In genomic region chr6:159086033-159086618, GRCh38 we compare ENCODE assay signal across 30 cellular contexts. TPM values are rescaled to one million over a fixed set of nuclear protein-coding genes. Genes with fewer than 3 reads are reported as not detected.
DNase-seq lines count a peak whose midpoint lies in the region; ATAC-seq and TF ChIP-seq lines count a peak whose summit lies in the region.
"Had no signal": no experiment of that assay in that cellular context is flagged by ENCODE, and none has a peak within 500 bp of the region (broad histone marks: within the 10 kb centered on the region; RNA-seq: fewer than 3 reads in every experiment).

No MANE protein-coding gene starts in this region.

- no peak for TF ChIP-seq CTCF in colonic mucosa (IDR thresholded peaks at IDR 0.05)
- TF ChIP-seq CTCF in GM13976 (IDR thresholded peaks at IDR 0.05; ENCODE audit: borderline replicate concordance, control extremely low read depth, extremely low read depth, insufficient read depth, missing control alignments), result no peak

- peaks cover 0 to 10% of the 10 kb centered on the region in 2 donors for H3K9me3 Mint-ChIP-seq in activated naive CD4-positive, alpha-beta T cell treated with anti-CD3 and anti-CD28 coated beads, Interleukin-2, amount 50 U/mL, for 72 hours
- no peaks in the 10 kb centered on the region for H3K9me3 Mint-ChIP-seq in activated CD8-positive, alpha-beta memory T cell treated with anti-CD3 and anti-CD28 coated beads, Interleukin-2, amount 10 ng/mL, durations not matched to agents 7 days and 5 days (ENCODE audit: low read depth)
- H3K9me3 Mint-ChIP-seq: naive thymus-derived CD8-positive, alpha-beta T cell had no signal

- ATAC-seq in activated naive CD4-positive, alpha-beta T cell treated with anti-CD3 and anti-CD28 coated beads, Interleukin-2, amount 50 U/mL, for 72 hours, result peak; percentile 36 to 77
- ATAC-seq in activated CD8-positive, alpha-beta memory T cell treated with anti-CD3 and anti-CD28 coated beads, Interleukin-2, amount 10 ng/mL, durations not matched to agents 7 days and 5 days, result peak; percentile 6
- ATAC-seq: naive thymus-derived CD8-positive, alpha-beta T cell had no signal

- H3K9ac ChIP-seq in colonic mucosa (ENCODE audit: low read depth in 2 of 2, low read length in 2 of 2), result no peak overlapping the region

- no peak overlapping the region for H3K27ac Mint-ChIP-seq in activated naive CD4-positive, alpha-beta T cell treated with anti-CD3 and anti-CD28 coated beads, Interleukin-2, amount 50 U/mL, for 72 hours
- H3K27ac Mint-ChIP-seq in activated CD8-positive, alpha-beta memory T cell treated with anti-CD3 and anti-CD28 coated beads, Interleukin-2, amount 10 ng/mL, durations not matched to agents 7 days and 5 days, result no peak overlapping the region
- H3K27ac Mint-ChIP-seq: activated CD4-positive, alpha-beta T cell treated with anti-CD3 and anti-CD28 coated beads, Interleukin-2, amount 10 ng/mL, durations not matched to agents 7 days and 5 days; naive thymus-derived CD8-positive, alpha-beta T cell had no signal

- H3K36me3 ChIP-seq in colonic mucosa, result no peaks in the 10 kb centered on the region
- H3K36me3 ChIP-seq: ascending aorta, HAP-1, SJSA1, uterus, WERI-Rb-1 had no signal

- no peaks in the 10 kb centered on the region for H3K4me1 ChIP-seq in colonic mucosa
- H3K4me1 ChIP-seq: ascending aorta, Caco-2, HAP-1, uterus had no signal

- H3K27me3 ChIP-seq in colonic mucosa, result no peaks in the 10 kb centered on the region
- H3K27me3 ChIP-seq: ascending aorta, SJSA1, uterus had no signal

- intact Hi-C loops in colonic mucosa (cut with DNase I), result no loop called here

- H3K27ac ChIP-seq in colonic mucosa, result no peak overlapping the region
- H3K27ac ChIP-seq: ascending aorta, skin epidermis, uterus, WERI-Rb-1 had no signal

- H3K4me3 Mint-ChIP-seq in activated CD8-positive, alpha-beta memory T cell treated with anti-CD3 and anti-CD28 coated beads, Interleukin-2, amount 10 ng/mL, durations not matched to agents 7 days and 5 days, result no peak overlapping the region
- H3K4me3 Mint-ChIP-seq: activated CD4-positive, alpha-beta T cell treated with anti-CD3 and anti-CD28 coated beads, Interleukin-2, amount 10 ng/mL, durations not matched to agents 7 days and 5 days; naive thymus-derived CD8-positive, alpha-beta T cell had no signal

- peaks cover 0 to 12% of the 10 kb centered on the region in 2 donors for H3K36me3 Mint-ChIP-seq in activated naive CD4-positive, alpha-beta T cell treated with anti-CD3 and anti-CD28 coated beads, Interleukin-2, amount 50 U/mL, for 72 hours
- peaks cover 4% of the 10 kb centered on the region for H3K36me3 Mint-ChIP-seq in activated CD8-positive, alpha-beta memory T cell treated with anti-CD3 and anti-CD28 coated beads, Interleukin-2, amount 10 ng/mL, durations not matched to agents 7 days and 5 days
- H3K36me3 Mint-ChIP-seq: naive thymus-derived CD8-positive, alpha-beta T cell had no signal

- H3K4me3 ChIP-seq in colonic mucosa, result no peak overlapping the region
- H3K4me3 ChIP-seq: ascending aorta, HAP-1, SJSA1, skin epidermis, uterus had no signal

- no peaks in the 10 kb centered on the region for H3K9me3 ChIP-seq in colonic mucosa
- H3K9me3 ChIP-seq: ascending aorta, Caco-2, HAP-1, SJSA1, uterus had no signal

- H3K27me3 Mint-ChIP-seq in activated CD8-positive, alpha-beta memory T cell treated with anti-CD3 and anti-CD28 coated beads, Interleukin-2, amount 10 ng/mL, durations not matched to agents 7 days and 5 days, result no peaks in the 10 kb centered on the region
- H3K27me3 Mint-ChIP-seq: naive thymus-derived CD8-positive, alpha-beta T cell had no signal

- no peak for DNase-seq in activated naive CD4-positive, alpha-beta T cell treated with anti-CD3 and anti-CD28 coated beads, Interleukin-2, amount 50 U/mL, for 72 hours (ENCODE audit: low spot score in 2 of 2)
- DNase-seq in activated naive CD4-positive, alpha-beta T cell treated with anti-CD3 and anti-CD28 coated beads, Interleukin-2, amount 50 U/mL, for 16 hours, result no peak
- peak; percentile 35 for DNase-seq in activated CD8-positive, alpha-beta memory T cell treated with anti-CD3 and anti-CD28 coated beads, Interleukin-2, amount 10 ng/mL, durations not matched to agents 7 days and 5 days
- peak; percentile 6 for DNase-seq in colonic mucosa
- DNase-seq in superior temporal gyrus (ENCODE audit: extremely low spot score), result no peak
- DNase-seq in NCI-H1930 (lab: John Stamatoyannopoulos, UW), result no peak
- no peak for DNase-seq in GM13976 (ENCODE audit: low spot score)
- DNase-seq in AG20443 (ENCODE audit: low spot score), result no peak
- DNase-seq: activated CD4-positive, alpha-beta T cell treated with anti-CD3 and anti-CD28 coated beads, Interleukin-2, amount 10 ng/mL, durations not matched to agents 7 days and 5 days; activated naive CD4-positive, alpha-beta T cell treated with Interleukin-2 at 50 U/mL for 16 hours; Caco-2; central memory CD4-positive, alpha-beta T cell; DMS79 treated with DMSO at 0.1 percent for 48 hours; effector CD4-positive, alpha-beta T cell; mesendoderm; naive thymus-derived CD8-positive, alpha-beta T cell; NCI-H1048; NCI-H187; NCI-H526 treated with DMSO at 0.1 percent for 48 hours; occipital lobe; stimulated activated CD4-positive, alpha-beta T cell treated with anti-CD3 and anti-CD28 coated beads, Interleukin-1b, Interleukin-23, amount 100 ng/mL, for 48 hours; uterus; WERI-Rb-1 had no signal

- peaks cover 19% of the 10 kb centered on the region for H3K4me1 Mint-ChIP-seq in activated CD8-positive, alpha-beta memory T cell treated with anti-CD3 and anti-CD28 coated beads, Interleukin-2, amount 10 ng/mL, durations not matched to agents 7 days and 5 days

- in situ Hi-C loops in GM13976 (cut with MboI; ENCODE audit: low sequenced_read_pairs, unreplicated experiment), result no loop called here

- CTCF ChIA-PET in activated CD8-positive, alpha-beta memory T cell treated with anti-CD3 and anti-CD28 coated beads, Interleukin-2, amount 10 ng/mL, durations not matched to agents 7 days and 5 days (lab: Charles Lee), result interaction anchor here (0.7 to 1.0 kb wide), 3 partner anchors 24 to 43 kb away, joined by 3 read pairs; partner anchors contain the start of gene TAGAP

RNA-seq across cellular contexts. Expression of gene TAGAP, which starts 41.3 kb away (rescaled TPM):
- 10 to 100 TPM; 29.9 to 65.0 TPM for total RNA-seq in activated naive CD4-positive, alpha-beta T cell treated with anti-CD3 and anti-CD28 coated beads, Interleukin-2, amount 50 U/mL, for 72 hours
- 10 to 100 TPM; 44.8 to 53.0 TPM for total RNA-seq in activated CD8-positive, alpha-beta memory T cell treated with anti-CD3 and anti-CD28 coated beads, Interleukin-2, amount 10 ng/mL, durations not matched to agents 7 days and 5 days
- 1 to 10 TPM; 1.1 to 2.3 TPM for total RNA-seq in colonic mucosa
- total RNA-seq: A673, Caco-2, fibroblast of villous mesenchyme, RPMI7951 had no signal

Comparison
In these comparisons a context has a peak if more than half of its experiments do, and no peak if none do; other contexts are left out.
1. DNase-seq: peak in activated CD8-positive, alpha-beta memory T cell treated with anti-CD3 and anti-CD28 coated beads, Interleukin-2, amount 10 ng/mL, durations not matched to agents 7 days and 5 days (single experiment) and colonic mucosa (single experiment); none in activated naive CD4-positive, alpha-beta T cell treated with anti-CD3 and anti-CD28 coated beads, Interleukin-2, amount 50 U/mL, for 72 hours (0 of 2), activated naive CD4-positive, alpha-beta T cell treated with anti-CD3 and anti-CD28 coated beads, Interleukin-2, amount 50 U/mL, for 16 hours (single experiment), superior temporal gyrus (single experiment), NCI-H1930 (0 of 2), GM13976 (single experiment) and AG20443 (single experiment).
2. RNA of gene TAGAP, which starts 41.3 kb away (total RNA-seq): 29.9 to 65.0 TPM in activated naive CD4-positive, alpha-beta T cell treated with anti-CD3 and anti-CD28 coated beads, Interleukin-2, amount 50 U/mL, for 72 hours and 44.8 to 53.0 TPM in activated CD8-positive, alpha-beta memory T cell treated with anti-CD3 and anti-CD28 coated beads, Interleukin-2, amount 10 ng/mL, durations not matched to agents 7 days and 5 days; 1.1 to 2.3 TPM in colonic mucosa; every median in the first group is over 4 times any median in the second.